6 cellular contexts compared by ENCODE assay signal in the genomic region with DNA sequence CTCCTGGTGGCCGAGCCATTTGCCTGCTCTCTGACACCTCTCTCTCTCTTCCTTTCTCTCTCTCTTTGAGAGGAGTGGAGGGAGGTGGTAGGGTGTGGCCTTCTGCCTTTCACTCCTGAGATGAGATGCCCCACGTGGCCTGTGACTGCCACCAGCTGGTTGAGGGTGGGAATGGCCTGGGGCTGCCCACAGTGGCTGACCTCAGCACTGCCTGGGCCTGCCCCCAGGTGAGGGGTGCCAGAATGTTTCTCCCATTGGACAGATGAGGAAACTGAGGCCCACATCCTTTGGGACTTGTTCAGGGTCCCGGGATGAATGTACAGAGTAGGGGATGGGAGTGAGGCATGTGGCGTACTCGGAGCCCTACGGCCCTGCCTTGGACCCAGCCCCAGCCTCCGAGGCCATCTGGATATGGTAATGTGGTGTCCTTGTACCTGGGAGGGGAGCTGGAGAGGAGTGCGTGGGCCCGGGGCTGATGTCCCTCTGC. TPM values are rescaled to one million over a fixed set of nuclear protein-coding genes. Genes with fewer than 3 reads are reported as not detected.
A peak's percentile ranks its signal among the peaks of the same experiment; 100 is the strongest.
DNase-seq lines count a peak whose midpoint lies in the region; ATAC-seq lines count a peak whose summit lies in the region.

No MANE protein-coding gene starts in this region.

- H2BK5ac ChIP-seq in mesenchymal stem cell (ENCODE audit: low read depth, low read length, poor library complexity, severe bottlenecking): no peak overlapping the region

- H3K27me3 ChIP-seq in mesenchymal stem cell (ENCODE audit: control insufficient read depth in 1 of 2, insufficient read depth in 1 of 2, low read length in 2 of 2): peaks cover 0 to 9% of the 10 kb centered on the region in 2 experiments

- no peak overlapping the region for H2BK12ac ChIP-seq in mesenchymal stem cell (ENCODE audit: low read length in 2 of 2)

- no peaks in the 10 kb centered on the region for H3K9me3 ChIP-seq in mesenchymal stem cell (ENCODE audit: control insufficient read depth, low read length)

- H3K9ac ChIP-seq in mesenchymal stem cell (ENCODE audit: low read length): no peak overlapping the region

- H3K14ac ChIP-seq in mesenchymal stem cell (ENCODE audit: low read length in 2 of 2): no peak overlapping the region

- H2AFZ ChIP-seq in mesenchymal stem cell (ENCODE audit: low read depth, low read length): no peak overlapping the region

- H2BK120ac ChIP-seq in mesenchymal stem cell (ENCODE audit: low read depth, low read length): no peak overlapping the region

- 86% methylated on average over 8 of the region's 9 CpGs for WGBS in mesenchymal stem cell

- H3K23ac ChIP-seq in mesenchymal stem cell (ENCODE audit: low read length in 2 of 2): no peak overlapping the region

- no peak overlapping the region for H4K91ac ChIP-seq in mesenchymal stem cell (ENCODE audit: low read length)

- DNase-seq in GM03348 (ENCODE audit: low spot score) (peak; percentile 51), NAMALWA (ENCODE audit: low spot score) (peak; percentile 62), mesenchymal stem cell (peak; percentile 30), NCI-H446 (lab: John Stamatoyannopoulos, UW) (no peak)
- peak; percentile 58 for DNase-seq in activated naive CD4-positive, alpha-beta T cell treated with Interleukin-2 at 50 U/mL for 16 hours

- H2AK5ac ChIP-seq in mesenchymal stem cell (ENCODE audit: low read length, severe bottlenecking): no peak overlapping the region

- no peak for ATAC-seq in GM18502 (IDR thresholded peaks at IDR 0.05; ENCODE audit: poor library complexity, unreplicated experiment)

- no peak overlapping the region for H3K4me3 ChIP-seq in mesenchymal stem cell (ENCODE audit: insufficient read depth in 1 of 2, low read depth in 1 of 2, low read length in 2 of 2)

- H3K18ac ChIP-seq in mesenchymal stem cell (ENCODE audit: low read depth in 1 of 2, low read length in 2 of 2): no peak overlapping the region

- H2BK15ac ChIP-seq in mesenchymal stem cell (ENCODE audit: low read depth, poor library complexity, severe bottlenecking): no peak overlapping the region

- H3K27ac ChIP-seq in mesenchymal stem cell (ENCODE audit: low read length, poor library complexity, severe bottlenecking): no peak overlapping the region

- peaks cover 6% of the 10 kb centered on the region for H3K4me1 ChIP-seq in mesenchymal stem cell (ENCODE audit: control insufficient read depth, insufficient read depth, low read depth, low read length)

- H4K8ac ChIP-seq in mesenchymal stem cell (ENCODE audit: low read length): no peak overlapping the region

- H3K79me1 ChIP-seq in mesenchymal stem cell (replicated peaks; ENCODE audit: low read length, poor library complexity, severe bottlenecking): peaks cover under 1% of the 10 kb centered on the region

- H3K36me3 ChIP-seq in mesenchymal stem cell (ENCODE audit: control insufficient read depth in 1 of 2, insufficient read depth in 2 of 2, low read depth in 1 of 2, low read length in 2 of 2): peaks cover 31 to 54% of the 10 kb centered on the region in 2 experiments

- no peak overlapping the region for H3K4ac ChIP-seq in mesenchymal stem cell (ENCODE audit: low read depth in 1 of 2, low read length in 2 of 2)

- no peak overlapping the region for H3K4me2 ChIP-seq in mesenchymal stem cell (ENCODE audit: low read length, poor library complexity, severe bottlenecking)

RNA-seq across cellular contexts. Expression of a gene that starts 12.7 kb away (rescaled TPM):
- 0.36 TPM for polyA plus RNA-seq in mesenchymal stem cell (2013, experiment 1 of 2)
- polyA plus RNA-seq in mesenchymal stem cell (2013, experiment 2 of 2): 0.19 TPM

RNA-seq across cellular contexts. Expression of a gene that starts 13.3 kb away (rescaled TPM):
- polyA plus RNA-seq in mesenchymal stem cell (2013, experiment 1 of 2): 45.8 TPM
- 47.1 TPM for polyA plus RNA-seq in mesenchymal stem cell (2013, experiment 2 of 2)

RNA-seq across cellular contexts. Expression of a gene that starts 56.5 kb away (rescaled TPM):
- polyA plus RNA-seq in mesenchymal stem cell (2013, experiment 1 of 2): 13.7 TPM
- 13.3 TPM for polyA plus RNA-seq in mesenchymal stem cell (2013, experiment 2 of 2)

RNA-seq across cellular contexts. Expression of a gene that starts 56.7 kb away (rescaled TPM):
- polyA plus RNA-seq in mesenchymal stem cell (2013, experiment 1 of 2): 23.7 TPM
- polyA plus RNA-seq in mesenchymal stem cell (2013, experiment 2 of 2): 22.9 TPM

RNA-seq across cellular contexts. Expression of a gene that starts 57.7 kb away (rescaled TPM):
- not detected for polyA plus RNA-seq in mesenchymal stem cell (2013, experiment 1 of 2)
- polyA plus RNA-seq in mesenchymal stem cell (2013, experiment 2 of 2): under 0.01 TPM

Comparison
In these comparisons a context has a peak if more than half of its experiments do, and no peak if none do; other contexts are left out.
1. DNase-seq: peak in GM03348 (single experiment), NAMALWA (single experiment), activated naive CD4-positive, alpha-beta T cell treated with Interleukin-2 at 50 U/mL for 16 hours (single experiment) and mesenchymal stem cell (single experiment); none in NCI-H446 (0 of 2).